8 cellular contexts compared by ENCODE assay signal in the genomic region with DNA sequence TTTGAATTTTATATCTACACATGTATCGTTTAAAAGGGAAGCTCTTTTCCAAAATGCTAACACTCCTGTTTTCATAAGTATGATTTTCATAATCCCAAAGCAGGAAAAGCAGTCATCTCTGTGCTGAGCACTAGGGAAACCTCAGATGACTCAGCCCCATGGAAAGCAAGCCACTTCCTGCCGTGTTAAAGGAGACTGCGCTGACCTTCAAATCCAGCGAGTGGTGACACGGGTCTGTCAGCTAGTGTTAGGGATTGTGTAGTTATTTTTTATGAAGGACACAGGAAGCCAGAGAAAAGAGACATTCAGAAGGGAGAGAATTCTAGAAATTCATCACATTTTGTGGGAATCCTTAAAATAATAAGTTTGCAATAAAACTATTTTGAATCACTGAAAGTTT. TPM values are rescaled to one million over a fixed set of nuclear protein-coding genes. Genes with fewer than 3 reads are reported as not detected.
A peak's percentile ranks its signal among the peaks of the same experiment; 100 is the strongest.
DNase-seq lines count a peak whose midpoint lies in the region; ATAC-seq and TF ChIP-seq lines count a peak whose summit lies in the region.

No MANE protein-coding gene starts in this region.

- 0% methylated on average over 4 of the region's 5 CpGs; no CpG with 5 or more reads in 1 of the 2 experiments for WGBS in IMR-90 (ENCODE audit: extremely low coverage in 2 of 2, insufficient read length in 1 of 2), 2 experiments

- no peaks in the 10 kb centered on the region for H3K27me3 Mint-ChIP-seq in activated CD8-positive, alpha-beta T cell treated with anti-CD3 and anti-CD28 coated beads for 36 hours
- H3K27me3 Mint-ChIP-seq in CD4-positive, alpha-beta T cell, result no peaks in the 10 kb centered on the region

- no peak overlapping the region for H3K18ac ChIP-seq in IMR-90 (ENCODE audit: low read depth, low read length)

- no peak for TF ChIP-seq POLR2A in IMR-90 (IDR thresholded peaks at IDR 0.05; ENCODE audit: low read depth, low read length)

- dilution Hi-C loops in IMR-90 (cut with HindIII; ENCODE audit: low sequenced_read_pairs, unreplicated experiment), result no loop called here

- no peaks in the 10 kb centered on the region for H3K27me3 ChIP-seq in ACC112 (ENCODE audit: insufficient read depth, low read length)
- no peaks in the 10 kb centered on the region for H3K27me3 ChIP-seq in IMR-90 (ENCODE audit: control insufficient read depth, insufficient read depth, low read length)
- H3K27me3 ChIP-seq in left ventricle myocardium inferior (ENCODE audit: low read depth), result no peaks in the 10 kb centered on the region
- no peaks in the 10 kb centered on the region for H3K27me3 ChIP-seq in CD4-positive, alpha-beta T cell (ENCODE audit: control insufficient read depth, insufficient read depth, low read length)

- H2BK120ac ChIP-seq in IMR-90 (ENCODE audit: low read depth, low read length), result no peak overlapping the region

- no peaks in the 10 kb centered on the region for H3K9me3 Mint-ChIP-seq in activated CD8-positive, alpha-beta T cell treated with anti-CD3 and anti-CD28 coated beads for 36 hours
- no peaks in the 10 kb centered on the region for H3K9me3 Mint-ChIP-seq in CD4-positive, alpha-beta T cell

- H4K8ac ChIP-seq in IMR-90 (ENCODE audit: low read depth in 2 of 2, low read length in 2 of 2), result peak overlapping the region; percentile 65 to 88

- H2BK5ac ChIP-seq in IMR-90 (ENCODE audit: low read depth, low read length, poor library complexity, severe bottlenecking), result peak overlapping the region; percentile 40

- H4K5ac ChIP-seq in IMR-90 (ENCODE audit: low read depth, low read length), result no peak overlapping the region

- H3K56ac ChIP-seq in IMR-90 (ENCODE audit: extremely low read depth, insufficient read depth, low read length), result 0 out of 2 replicates have a peak overlapping the region, but pooled peaks have one; percentile 35

- H4K91ac ChIP-seq in IMR-90 (ENCODE audit: insufficient read depth, low read depth, low read length), result no peak overlapping the region

- TF ChIP-seq CTCF in IMR-90 (conservative IDR thresholded peaks at IDR 0.05; ENCODE audit: low read depth, low read length), result no peak
- no peak for TF ChIP-seq CTCF in activated CD8-positive, alpha-beta T cell treated with anti-CD3 and anti-CD28 coated beads for 36 hours (IDR thresholded peaks at IDR 0.05)
- no peak for TF ChIP-seq CTCF in left ventricle myocardium inferior (IDR thresholded peaks at IDR 0.05; ENCODE audit: borderline replicate concordance)
- no peak for TF ChIP-seq CTCF in CD4-positive, alpha-beta T cell (IDR thresholded peaks at IDR 0.05)

- no peak overlapping the region for H2AK5ac ChIP-seq in IMR-90 (ENCODE audit: low read depth, low read length)

- no peak overlapping the region for H3K9ac ChIP-seq in IMR-90 (ENCODE audit: low read depth, low read length)

- POLR2A ChIA-PET in IMR-90 (lab: Charles Lee; ENCODE audit: unreplicated experiment), result no interaction called here
- POLR2A ChIA-PET in activated CD8-positive, alpha-beta T cell treated with anti-CD3 and anti-CD28 coated beads for 36 hours (lab: Charles Lee), result interaction anchor here (1.0 kb wide), 1 partner anchor 207 kb away, joined by 5 read pairs; no protein-coding TSS in a partner anchor
- POLR2A ChIA-PET in CD4-positive, alpha-beta T cell (lab: Charles Lee), result no interaction called here

- no peak overlapping the region for H3K23ac ChIP-seq in IMR-90 (ENCODE audit: low read depth, low read length)

- H3K79me2 ChIP-seq in ACC112 (ENCODE audit: control insufficient read depth, insufficient read depth, low read length, unreplicated experiment), result no peaks in the 10 kb centered on the region

- H3K4me1 ChIP-seq in ACC112 (ENCODE audit: control insufficient read depth, insufficient read depth, low read length, unreplicated experiment) (peaks cover 73% of the 10 kb centered on the region), IMR-90 (ENCODE audit: control insufficient read depth, insufficient read depth, low read length) (peaks cover 17% of the 10 kb centered on the region), left ventricle myocardium inferior (peaks cover 49% of the 10 kb centered on the region)

- H2AK9ac ChIP-seq in IMR-90 (replicated peaks; ENCODE audit: low read depth, low read length, poor library complexity), result no peak overlapping the region

- H3K14ac ChIP-seq in IMR-90 (replicated peaks; ENCODE audit: low read depth, low read length), result peak overlapping the region; percentile 47; the same call in 1 of the 2 replicates

- in situ Hi-C loops in IMR-90 (cut with MboI; ENCODE audit: low sequenced_read_pairs), result no loop called here

- DNase-seq in IMR-90, result peak; percentile 85
- DNase-seq in activated CD8-positive, alpha-beta T cell treated with anti-CD3 and anti-CD28 coated beads for 36 hours, result peak; percentile 39
- no peak for DNase-seq in left ventricle myocardium inferior
- DNase-seq in stromal cell of bone marrow (ENCODE audit: low read depth), result peak; percentile 88
- DNase-seq in NCI-H1930 (lab: John Stamatoyannopoulos, UW), result no peak
- no peak for DNase-seq in CD4-positive, alpha-beta T cell

- no peaks in the 10 kb centered on the region for H3K9me3 ChIP-seq in IMR-90 (ENCODE audit: control insufficient read depth, insufficient read depth, low read length)
- no peaks in the 10 kb centered on the region for H3K9me3 ChIP-seq in left ventricle myocardium inferior (replicated peaks)
- H3K9me3 ChIP-seq in CD4-positive, alpha-beta T cell (ENCODE audit: control insufficient read depth, low read length), result no peaks in the 10 kb centered on the region

- H3K27ac Mint-ChIP-seq in activated CD8-positive, alpha-beta T cell treated with anti-CD3 and anti-CD28 coated beads for 36 hours, result no peak overlapping the region
- H3K27ac Mint-ChIP-seq in CD4-positive, alpha-beta T cell, result no peak overlapping the region

- no TSS peak for BruUV-seq in IMR-90 (replicated peaks; lab: Mats Ljungman, UMichigan)

- peak overlapping the region; percentile 41 for H2AFZ ChIP-seq in ACC112 (ENCODE audit: low read length, unreplicated experiment)
- no peak overlapping the region for H2AFZ ChIP-seq in IMR-90 (replicated peaks; ENCODE audit: low read length, poor library complexity)

- H2BK20ac ChIP-seq in IMR-90 (ENCODE audit: low read depth, low read length), result peak overlapping the region; percentile 68; the same call in 1 of the 2 replicates

- no peaks in the 10 kb centered on the region for H4K20me1 ChIP-seq in IMR-90 (ENCODE audit: insufficient read depth, low read length)

- CTCF ChIA-PET in IMR-90 (lab: Yijun Ruan, JAX), result interaction anchor here (0.7 to 0.9 kb wide), 3 partner anchors 8 to 189 kb away, joined by 3 to 4 read pairs (median 3); no protein-coding TSS in a partner anchor
- CTCF ChIA-PET in activated CD8-positive, alpha-beta T cell treated with anti-CD3 and anti-CD28 coated beads for 36 hours (lab: Charles Lee), result no interaction called here
- CTCF ChIA-PET in CD4-positive, alpha-beta T cell (lab: Charles Lee), result no interaction called here

- H3K4me1 Mint-ChIP-seq in activated CD8-positive, alpha-beta T cell treated with anti-CD3 and anti-CD28 coated beads for 36 hours (ENCODE audit: low read depth), result peaks cover 24% of the 10 kb centered on the region
- H3K4me1 Mint-ChIP-seq in CD4-positive, alpha-beta T cell (ENCODE audit: low read depth), result peaks cover 21% of the 10 kb centered on the region

- H3K27ac ChIP-seq in ACC112 (ENCODE audit: low read depth, low read length), result peak overlapping the region; percentile 92
- no peak overlapping the region for H3K27ac ChIP-seq in IMR-90 (ENCODE audit: insufficient read depth, low read length)
- peak overlapping the region; percentile 74 for H3K27ac ChIP-seq in left ventricle myocardium inferior (replicated peaks)
- no peak overlapping the region for H3K27ac ChIP-seq in CD4-positive, alpha-beta T cell (ENCODE audit: low read depth, low read length)

- H3K4me3 Mint-ChIP-seq in activated CD8-positive, alpha-beta T cell treated with anti-CD3 and anti-CD28 coated beads for 36 hours, result no peak overlapping the region
- H3K4me3 Mint-ChIP-seq in CD4-positive, alpha-beta T cell, result no peak overlapping the region

- no peak overlapping the region for H3K4me2 ChIP-seq in IMR-90 (ENCODE audit: low read depth, low read length)

- peak overlapping the region; percentile 5; the same call in 1 of the 2 replicates for H3K4me3 ChIP-seq in ACC112 (ENCODE audit: low read depth, low read length)
- no peak overlapping the region for H3K4me3 ChIP-seq in IMR-90 (ENCODE audit: insufficient read depth, low read depth, low read length)
- no peak overlapping the region for H3K4me3 ChIP-seq in left ventricle myocardium inferior

- TF ChIP-seq RAD21 in IMR-90 (IDR thresholded peaks at IDR 0.05; ENCODE audit: low read length), result no peak; the same call in 1 of the 2 replicates

- ATAC-seq in IMR-90 (ENCODE audit: low read depth), result peak; percentile 87
- peak; percentile 62 for ATAC-seq in activated CD8-positive, alpha-beta T cell treated with anti-CD3 and anti-CD28 coated beads for 36 hours
- ATAC-seq in CD4-positive, alpha-beta T cell (ENCODE audit: poor library complexity), result no peak
- no peak for ATAC-seq in HG02759 (IDR thresholded peaks at IDR 0.05; ENCODE audit: unreplicated experiment)

- H3K4ac ChIP-seq in IMR-90 (ENCODE audit: low read depth, low read length), result no peak overlapping the region

- H3K36me3 ChIP-seq in ACC112 (ENCODE audit: insufficient read depth, low read length) (no peaks in the 10 kb centered on the region), IMR-90 (ENCODE audit: control insufficient read depth, insufficient read depth, low read length) (no peaks in the 10 kb centered on the region), left ventricle myocardium inferior (no peaks in the 10 kb centered on the region)

- intact Hi-C loops in IMR-90 (cut with micrococcal nuclease), result loop anchor here (10.0 kb wide), 1 partner anchor 212 kb away; the partner anchor contains the start of gene NXT1
- intact Hi-C loops in activated CD8-positive, alpha-beta T cell treated with anti-CD3 and anti-CD28 coated beads for 36 hours (cut with micrococcal nuclease), result no loop called here
- intact Hi-C loops in left ventricle myocardium inferior (cut with micrococcal nuclease), result no loop called here
- intact Hi-C loops in CD4-positive, alpha-beta T cell (cut with DNase I, micrococcal nuclease), result no loop called here

- no peak overlapping the region for H2BK15ac ChIP-seq in IMR-90 (ENCODE audit: low read depth, low read length)

- peaks cover 25% of the 10 kb centered on the region for H3K9me1 ChIP-seq in IMR-90 (ENCODE audit: insufficient read depth, low read length)

- no peaks in the 10 kb centered on the region for H3K36me3 Mint-ChIP-seq in activated CD8-positive, alpha-beta T cell treated with anti-CD3 and anti-CD28 coated beads for 36 hours (ENCODE audit: low read depth)
- H3K36me3 Mint-ChIP-seq in CD4-positive, alpha-beta T cell (ENCODE audit: low read depth), result no peaks in the 10 kb centered on the region

- H3K79me1 ChIP-seq in IMR-90 (ENCODE audit: low read depth in 1 of 2, low read length in 2 of 2), result no peaks in the 10 kb centered on the region

RNA-seq across cellular contexts. Expression of gene CD93, which starts 57.0 kb away (rescaled TPM):
- total RNA-seq in IMR-90 (2012; rRNA removed), result under 0.01 TPM in 1 of 2 replicates, not detected in the other
- 0.02 TPM in 1 of 2 replicates, not detected in the other for polyA plus RNA-seq in IMR-90 (2012; rRNA removed)
- not detected in 2 replicates for polyA plus RNA-seq in IMR-90 (2012; cell fraction: cytosol; rRNA removed)
- polyA plus RNA-seq in IMR-90 (2012; cell fraction: nucleus; rRNA removed; ENCODE audit: low replicate concordance), result not detected in 2 replicates
- under 1 TPM; 0.11 TPM for total RNA-seq in activated CD8-positive, alpha-beta T cell treated with anti-CD3 and anti-CD28 coated beads for 36 hours
- 35.7 TPM for total RNA-seq in left ventricle myocardium inferior
- 1 to 10 TPM; 1.1 TPM for total RNA-seq in CD4-positive, alpha-beta T cell

Comparison
In these comparisons a context has a peak if more than half of its experiments do, and no peak if none do; other contexts are left out.
1. H3K27ac ChIP-seq: peak in ACC112 (single experiment) and left ventricle myocardium inferior (single experiment); none in IMR-90 (single experiment) and CD4-positive, alpha-beta T cell (single experiment).
2. ATAC-seq: peak in IMR-90 (single experiment) and activated CD8-positive, alpha-beta T cell treated with anti-CD3 and anti-CD28 coated beads for 36 hours (single experiment); none in CD4-positive, alpha-beta T cell (single experiment) and HG02759 (single experiment).
3. DNase-seq: peak in IMR-90 (single experiment), activated CD8-positive, alpha-beta T cell treated with anti-CD3 and anti-CD28 coated beads for 36 hours (single experiment) and stromal cell of bone marrow (single experiment); none in left ventricle myocardium inferior (single experiment), NCI-H1930 (0 of 2) and CD4-positive, alpha-beta T cell (0 of 10).
4. RNA of gene CD93, which starts 57.0 kb away (total RNA-seq): 35.7 TPM in left ventricle myocardium inferior (single experiment); 1.1 TPM in CD4-positive, alpha-beta T cell, 0.11 TPM in activated CD8-positive, alpha-beta T cell treated with anti-CD3 and anti-CD28 coated beads for 36 hours and under 0.01 TPM in IMR-90; every median in the first group is over 10 times any median in the second.